Comparison of ENCODE assay signal across 9 cellular contexts in genomic region chr9:34592895-34593601, GRCh38. TPM values are rescaled to one million over a fixed set of nuclear protein-coding genes. Genes with fewer than 3 reads are reported as not detected.
DNase-seq lines count a peak whose midpoint lies in the region; ATAC-seq, FAIRE-seq and TF ChIP-seq lines count a peak whose summit lies in the region.
"Had no signal": no experiment of that assay in that cellular context is flagged by ENCODE, and none has a peak within 500 bp of the region (broad histone marks: within the 10 kb centered on the region; RNA-seq: fewer than 3 reads in every experiment).

No MANE protein-coding gene starts in this region.

- H3K36me3 ChIP-seq in RWPE2 (ENCODE audit: low read depth) (no peaks in the 10 kb centered on the region), heart right ventricle (no peaks in the 10 kb centered on the region), pancreas (no peaks in the 10 kb centered on the region)

- H3K4me3 ChIP-seq in RWPE2 (ENCODE audit: severe bottlenecking) (no peak overlapping the region), heart right ventricle (no peak overlapping the region), pancreas (no peak overlapping the region)

- TF ChIP-seq CTCF in RWPE2 (IDR thresholded peaks at IDR 0.05; ENCODE audit: poor library complexity, severe bottlenecking) (no peak), heart right ventricle (IDR thresholded peaks at IDR 0.05) (no peak), pancreas (IDR thresholded peaks at IDR 0.05) (no peak)

- in situ Hi-C loops in G401 (cut with HindIII; ENCODE audit: low sequenced_read_pairs), result no loop called here

- H3K27ac ChIP-seq in RWPE2 (ENCODE audit: poor library complexity, severe bottlenecking) (no peak overlapping the region), heart right ventricle (peak overlapping the region in 5 of 10 donors; percentile 2 to 66 (median 36)), pancreas (no peak overlapping the region)

- H3K4me1 ChIP-seq in RWPE2 (ENCODE audit: insufficient read depth, poor library complexity, severe bottlenecking) (no peaks in the 10 kb centered on the region), heart right ventricle (peaks cover 16 to 53% (median 38%) of the 10 kb centered on the region in 9 donors), pancreas (peaks cover 0 to 3% (median 0%) of the 10 kb centered on the region in 3 donors)

- ATAC-seq in RWPE2 (ENCODE audit: low read depth), result peak; percentile 41; the same call in 2 of the 3 replicates
- peak; percentile 45 to 88 (median 75) for ATAC-seq in heart right ventricle
- ATAC-seq in pancreas, result peak; percentile 2 to 48 (median 20)
- ATAC-seq in HG03108 (IDR thresholded peaks at IDR 0.05; ENCODE audit: unreplicated experiment), result no peak
- no peak for ATAC-seq in activated CD8-positive, alpha-beta memory T cell treated with anti-CD3 and anti-CD28 coated beads, Interleukin-2, amount 10 ng/mL, durations not matched to agents 7 days and 5 days

- H3K36me3 Mint-ChIP-seq in activated CD8-positive, alpha-beta memory T cell treated with anti-CD3 and anti-CD28 coated beads, Interleukin-2, amount 10 ng/mL, durations not matched to agents 7 days and 5 days, result peaks cover 2% of the 10 kb centered on the region

- H3K27me3 ChIP-seq in RWPE2 (ENCODE audit: insufficient read depth, poor library complexity, severe bottlenecking), result peaks cover 41% of the 10 kb centered on the region
- peaks cover 0 to 70% (median 40%) of the 10 kb centered on the region in 7 donors for H3K27me3 ChIP-seq in heart right ventricle
- peaks cover 0 to 13% (median 4%) of the 10 kb centered on the region in 4 donors for H3K27me3 ChIP-seq in pancreas

- no peak overlapping the region for H3K4me3 Mint-ChIP-seq in activated CD8-positive, alpha-beta memory T cell treated with anti-CD3 and anti-CD28 coated beads, Interleukin-2, amount 10 ng/mL, durations not matched to agents 7 days and 5 days

- peaks cover 22% of the 10 kb centered on the region for H3K4me1 Mint-ChIP-seq in activated CD8-positive, alpha-beta memory T cell treated with anti-CD3 and anti-CD28 coated beads, Interleukin-2, amount 10 ng/mL, durations not matched to agents 7 days and 5 days

- WGBS in heart right ventricle, 2 donors, result 9 to 18% methylated on average over 25 to 26 of the region's 26 CpGs
- WGBS in pancreas, 2 donors, result 12 to 18% methylated on average over 26 of the region's 26 CpGs

- peak; percentile 77 for DNase-seq in G401 (ENCODE audit: low spot score)
- no peak for DNase-seq in RWPE2 (ENCODE audit: low spot score)
- DNase-seq in heart right ventricle, result peak; percentile 58 to 81
- DNase-seq in pancreas, result peak in 1 of 6 donors; percentile 25
- DNase-seq in cerebellar nuclear complex (lab: John Stamatoyannopoulos, UW), result no peak
- DNase-seq in stimulated activated naive CD4-positive, alpha-beta T cell treated with Interleukin-2 at 50 U/mL for 16 hours (lab: John Stamatoyannopoulos, UW), result no peak
- DNase-seq in activated CD8-positive, alpha-beta memory T cell treated with anti-CD3 and anti-CD28 coated beads, Interleukin-2, amount 10 ng/mL, durations not matched to agents 7 days and 5 days, result no peak

- no peaks in the 10 kb centered on the region for H3K9me3 ChIP-seq in RWPE2 (ENCODE audit: severe bottlenecking)
- no peaks in the 10 kb centered on the region for H3K9me3 ChIP-seq in heart right ventricle
- H3K9me3 ChIP-seq in pancreas, result no peaks in the 10 kb centered on the region

- peaks cover 74% of the 10 kb centered on the region for H3K27me3 Mint-ChIP-seq in activated CD8-positive, alpha-beta memory T cell treated with anti-CD3 and anti-CD28 coated beads, Interleukin-2, amount 10 ng/mL, durations not matched to agents 7 days and 5 days

- CTCF ChIA-PET in activated CD8-positive, alpha-beta memory T cell treated with anti-CD3 and anti-CD28 coated beads, Interleukin-2, amount 10 ng/mL, durations not matched to agents 7 days and 5 days (lab: Charles Lee), result interaction anchor here (1.4 to 2.9 kb wide), 6 partner anchors 22 to 189 kb away, joined by 3 to 19 read pairs (median 6); partner anchors contain the start of gene SIGMAR1

- no peaks in the 10 kb centered on the region for H3K9me3 Mint-ChIP-seq in activated CD8-positive, alpha-beta memory T cell treated with anti-CD3 and anti-CD28 coated beads, Interleukin-2, amount 10 ng/mL, durations not matched to agents 7 days and 5 days (ENCODE audit: low read depth)

- intact Hi-C loops in heart right ventricle (cut with DNase I), result loop anchor here in 8 of 10 donors (2.0 to 10.0 kb wide), 10 partner anchors 44 to 338 kb away; no protein-coding TSS in a partner anchor
- intact Hi-C loops in pancreas (cut with DNase I), result loop anchor here in 2 of 3 donors (5.0 to 10.0 kb wide), 4 partner anchors 41 to 188 kb away; no protein-coding TSS in a partner anchor

- FAIRE-seq in pancreas (lab: Jason Lieb, UNC), result no peak
- FAIRE-seq: TTC549 had no signal

- H3K27ac Mint-ChIP-seq in activated CD8-positive, alpha-beta memory T cell treated with anti-CD3 and anti-CD28 coated beads, Interleukin-2, amount 10 ng/mL, durations not matched to agents 7 days and 5 days, result no peak overlapping the region

RNA-seq across cellular contexts. Expression of gene CNTFR, which starts 3.5 kb away (rescaled TPM):
- total RNA-seq in G401 (2014; rRNA removed; shearing (Covaris generic)), result 0.78 and 1.0 TPM in 2 replicates
- total RNA-seq in heart right ventricle (1 to 10 TPM in 9 of 10 donors, under 1 TPM in 1; 0.76 to 6.2 (median 2.9) TPM), pancreas (1 to 10 TPM in 2 of 6 donors, under 1 TPM in 3, not detected in 1; 0.12 to 2.6 (median 0.31) TPM)
- polyA plus RNA-seq in heart right ventricle (1 to 10 TPM; 2.9 to 5.0 TPM), pancreas (1 to 10 TPM in 1 of 2 donors, under 1 TPM in 1; 0.87 to 2.5 TPM)
- total RNA-seq in activated CD8-positive, alpha-beta memory T cell treated with anti-CD3 and anti-CD28 coated beads, Interleukin-2, amount 10 ng/mL, durations not matched to agents 7 days and 5 days, result not detected

RNA-seq across cellular contexts. Expression of gene RPP25L, which starts 18.8 kb away (rescaled TPM):
- total RNA-seq in G401 (2014; rRNA removed; shearing (Covaris generic)), result 57.9 and 59.4 TPM in 2 replicates
- total RNA-seq in heart right ventricle, result 10 to 100 TPM; 29.2 to 48.5 (median 39.2) TPM
- polyA plus RNA-seq in heart right ventricle, result 10 to 100 TPM; 34.3 to 51.0 TPM
- total RNA-seq in pancreas, result 10 to 100 TPM in 2 of 6 donors, 1 to 10 TPM in 4; 7.6 to 16.1 (median 10.0) TPM
- 10 to 100 TPM; 17.1 to 19.8 TPM for polyA plus RNA-seq in pancreas
- total RNA-seq in activated CD8-positive, alpha-beta memory T cell treated with anti-CD3 and anti-CD28 coated beads, Interleukin-2, amount 10 ng/mL, durations not matched to agents 7 days and 5 days, result 10 to 100 TPM; 27.2 to 27.8 TPM

RNA-seq across cellular contexts. Expression of gene DCTN3, which starts 27.2 kb away (rescaled TPM):
- total RNA-seq in G401 (2014; rRNA removed; shearing (Covaris generic)), result 105 and 160 TPM in 2 replicates
- total RNA-seq in heart right ventricle (100 to 1,000 TPM; 113 to 143 (median 129) TPM), pancreas (10 to 100 TPM; 31.5 to 50.7 (median 38.6) TPM)
- polyA plus RNA-seq in heart right ventricle (100 to 1,000 TPM in 1 of 2 donors, 10 to 100 TPM in 1; 30.5 to 118 TPM), pancreas (10 to 100 TPM; 37.4 to 84.3 TPM)
- 100 to 1,000 TPM; 106 to 120 TPM for total RNA-seq in activated CD8-positive, alpha-beta memory T cell treated with anti-CD3 and anti-CD28 coated beads, Interleukin-2, amount 10 ng/mL, durations not matched to agents 7 days and 5 days

RNA-seq across cellular contexts. Expression of gene ARID3C, which starts 35.8 kb away (rescaled TPM):
- total RNA-seq in G401 (2014; rRNA removed; shearing (Covaris generic)), result 1.5 TPM in 1 of 2 replicates, not detected in the other
- not detected for total RNA-seq in heart right ventricle
- not detected for polyA plus RNA-seq in heart right ventricle
- not detected for total RNA-seq in pancreas
- not detected for polyA plus RNA-seq in pancreas
- under 1 TPM in 1 of 2 experiments, not detected in 1; 0.26 TPM for total RNA-seq in activated CD8-positive, alpha-beta memory T cell treated with anti-CD3 and anti-CD28 coated beads, Interleukin-2, amount 10 ng/mL, durations not matched to agents 7 days and 5 days

RNA-seq across cellular contexts. Expression of gene SIGMAR1, which starts 44.5 kb away (rescaled TPM):
- 193 and 208 TPM in 2 replicates for total RNA-seq in G401 (2014; rRNA removed; shearing (Covaris generic))
- total RNA-seq in heart right ventricle, result 10 to 100 TPM; 15.8 to 31.7 (median 22.3) TPM
- 10 to 100 TPM; 23.8 to 54.0 TPM for polyA plus RNA-seq in heart right ventricle
- total RNA-seq in pancreas, result 10 to 100 TPM; 20.4 to 27.2 (median 22.9) TPM
- 10 to 100 TPM; 18.3 to 23.0 TPM for polyA plus RNA-seq in pancreas
- 10 to 100 TPM; 66.1 to 82.1 TPM for total RNA-seq in activated CD8-positive, alpha-beta memory T cell treated with anti-CD3 and anti-CD28 coated beads, Interleukin-2, amount 10 ng/mL, durations not matched to agents 7 days and 5 days

Comparison
In these comparisons a context has a peak if more than half of its experiments do, and no peak if none do; other contexts are left out.
1. DNase-seq: peak in G401 (single experiment) and heart right ventricle (2 of 2); none in RWPE2 (single experiment), cerebellar nuclear complex (0 of 2), stimulated activated naive CD4-positive, alpha-beta T cell treated with Interleukin-2 at 50 U/mL for 16 hours (single experiment) and activated CD8-positive, alpha-beta memory T cell treated with anti-CD3 and anti-CD28 coated beads, Interleukin-2, amount 10 ng/mL, durations not matched to agents 7 days and 5 days (single experiment).
2. ATAC-seq: peak in RWPE2 (single experiment), heart right ventricle (8 of 8) and pancreas (4 of 4); none in HG03108 (single experiment) and activated CD8-positive, alpha-beta memory T cell treated with anti-CD3 and anti-CD28 coated beads, Interleukin-2, amount 10 ng/mL, durations not matched to agents 7 days and 5 days (single experiment).